ENCODE assay signal across 32 cellular contexts in the genomic region with DNA sequence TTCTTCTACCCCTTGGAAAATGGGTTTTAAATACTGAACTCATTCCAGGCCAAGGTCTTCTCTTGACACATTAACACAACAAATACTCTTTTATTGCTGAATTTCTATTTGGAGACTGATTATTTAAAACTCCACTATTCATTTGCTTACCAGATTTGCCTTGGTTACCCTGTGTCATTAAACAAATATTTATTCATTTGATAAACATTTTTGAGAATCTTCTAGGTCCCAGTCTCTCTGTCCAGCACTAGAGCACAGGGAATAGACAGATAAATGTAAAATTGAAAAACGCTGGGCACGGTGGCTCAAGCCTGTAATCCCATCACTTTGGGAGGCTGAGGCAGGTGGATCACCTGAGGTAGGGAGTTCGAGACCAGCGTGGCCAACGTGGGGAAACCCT. TPM values are rescaled to one million over a fixed set of nuclear protein-coding genes. Genes with fewer than 3 reads are reported as not detected.
"Had no signal": no experiment of that assay in that cellular context is flagged by ENCODE, and none has a peak within 500 bp of the region (broad histone marks: within the 10 kb centered on the region; RNA-seq: fewer than 3 reads in every experiment).

No MANE protein-coding gene starts in this region.

- H3K4me1 Mint-ChIP-seq: activated CD4-positive, alpha-beta memory T cell treated with anti-CD3 and anti-CD28 coated beads, Interleukin-2, amount 10 ng/mL, durations not matched to agents 7 days and 5 days; activated CD4-positive, alpha-beta T cell treated with anti-CD3 and anti-CD28 coated beads, Interleukin-2, amount 10 ng/mL, durations not matched to agents 7 days and 5 days; central memory CD8-positive, alpha-beta T cell had no signal

- H3K9me3 ChIP-seq: esophagus squamous epithelium, gastroesophageal sphincter, heart right ventricle had no signal

- H3K27me3 ChIP-seq: brain microvascular endothelial cell, esophagus squamous epithelium, gastroesophageal sphincter, heart right ventricle had no signal

- DNase-seq: activated CD4-positive, alpha-beta memory T cell treated with anti-CD3 and anti-CD28 coated beads, Interleukin-2, amount 10 ng/mL, durations not matched to agents 7 days and 5 days; activated CD4-positive, alpha-beta T cell treated with anti-CD3 and anti-CD28 coated beads for 1 hour; activated CD4-positive, alpha-beta T cell treated with anti-CD3 and anti-CD28 coated beads for 4 hours; activated CD4-positive, alpha-beta T cell treated with anti-CD3 and anti-CD28 coated beads, Interleukin-2, amount 10 ng/mL, durations not matched to agents 7 days and 5 days; activated CD4-positive, alpha-beta T cell treated with anti-CD3 and anti-CD28 coated beads, Interleukin-2, amount 50 U/mL, for 4 hours; activated CD8-positive, alpha-beta memory T cell treated with anti-CD3 and anti-CD28 coated beads, Interleukin-2, amount 50 U/mL, for 48 hours; activated effector memory CD4-positive, alpha-beta T cell treated with Interleukin-2 at 50 U/mL for 16 hours; activated gamma-delta T cell treated with Interleukin-2 at 50 U/mL for 16 hours; activated naive CD4-positive, alpha-beta T cell treated with anti-CD3 and anti-CD28 coated beads, Interleukin-2, amount 50 U/mL, for 16 hours; activated naive CD4-positive, alpha-beta T cell treated with Interleukin-2 at 50 U/mL for 16 hours; activated T-cell treated with anti-CD3 and anti-CD28 coated beads for 4 hours; activated T-cell treated with anti-CD3 and anti-CD28 coated beads, Interleukin-2, amount 50 U/mL, for 24 hours; activated T-cell treated with anti-CD3 and anti-CD28 coated beads, Interleukin-2, amount 50 U/mL, for 72 hours; amniotic stem cell; anterior cingulate cortex; brain microvascular endothelial cell; dermis blood vessel endothelial cell; effector CD4-positive, alpha-beta T cell; effector memory CD8-positive, alpha-beta T cell; esophagus squamous epithelium; foreskin melanocyte; heart right ventricle; T-helper 1 cell; T-helper 2 cell had no signal

- H3K4me3 Mint-ChIP-seq: activated CD4-positive, alpha-beta memory T cell treated with anti-CD3 and anti-CD28 coated beads, Interleukin-2, amount 10 ng/mL, durations not matched to agents 7 days and 5 days; activated CD4-positive, alpha-beta T cell treated with anti-CD3 and anti-CD28 coated beads, Interleukin-2, amount 10 ng/mL, durations not matched to agents 7 days and 5 days; activated naive CD8-positive, alpha-beta T cell; activated T-cell treated with anti-CD3 and anti-CD28 coated beads, Interleukin-2, amount 50 U/mL, for 24 hours; activated T-cell treated with anti-CD3 and anti-CD28 coated beads, Interleukin-2, amount 50 U/mL, for 72 hours; central memory CD8-positive, alpha-beta T cell; effector memory CD8-positive, alpha-beta T cell; WTC11 had no signal

- H3K27ac ChIP-seq: brain microvascular endothelial cell, epithelial cell of prostate, gastroesophageal sphincter had no signal

- H3K4me3 ChIP-seq: coronary artery, esophagus squamous epithelium, gastroesophageal sphincter, heart right ventricle had no signal

- H3K4me1 ChIP-seq: esophagus squamous epithelium, heart right ventricle had no signal

- H3K27ac Mint-ChIP-seq: activated CD4-positive, alpha-beta memory T cell treated with anti-CD3 and anti-CD28 coated beads, Interleukin-2, amount 10 ng/mL, durations not matched to agents 7 days and 5 days; activated CD4-positive, alpha-beta T cell treated with anti-CD3 and anti-CD28 coated beads, Interleukin-2, amount 10 ng/mL, durations not matched to agents 7 days and 5 days; activated naive CD8-positive, alpha-beta T cell; activated T-cell treated with anti-CD3 and anti-CD28 coated beads, Interleukin-2, amount 50 U/mL, for 24 hours; activated T-cell treated with anti-CD3 and anti-CD28 coated beads, Interleukin-2, amount 50 U/mL, for 72 hours; effector memory CD8-positive, alpha-beta T cell; WTC11 had no signal

- H3K9me3 Mint-ChIP-seq: activated CD4-positive, alpha-beta memory T cell treated with anti-CD3 and anti-CD28 coated beads, Interleukin-2, amount 10 ng/mL, durations not matched to agents 7 days and 5 days; activated CD4-positive, alpha-beta T cell treated with anti-CD3 and anti-CD28 coated beads, Interleukin-2, amount 10 ng/mL, durations not matched to agents 7 days and 5 days; activated T-cell treated with anti-CD3 and anti-CD28 coated beads, Interleukin-2, amount 50 U/mL, for 24 hours; activated T-cell treated with anti-CD3 and anti-CD28 coated beads, Interleukin-2, amount 50 U/mL, for 72 hours; central memory CD8-positive, alpha-beta T cell; effector memory CD8-positive, alpha-beta T cell; WTC11 had no signal

- H3K27me3 Mint-ChIP-seq: activated CD4-positive, alpha-beta T cell treated with anti-CD3 and anti-CD28 coated beads, Interleukin-2, amount 10 ng/mL, durations not matched to agents 7 days and 5 days; activated naive CD8-positive, alpha-beta T cell; activated T-cell treated with anti-CD3 and anti-CD28 coated beads, Interleukin-2, amount 50 U/mL, for 24 hours; central memory CD8-positive, alpha-beta T cell; effector memory CD8-positive, alpha-beta T cell had no signal

- H3K36me3 ChIP-seq: brain microvascular endothelial cell, esophagus squamous epithelium, gastroesophageal sphincter, heart right ventricle had no signal

- ATAC-seq: activated T-cell treated with anti-CD3 and anti-CD28 coated beads, Interleukin-2, amount 50 U/mL, for 72 hours; effector memory CD8-positive, alpha-beta T cell; gastroesophageal sphincter; WTC11 had no signal

- H3K36me3 Mint-ChIP-seq: activated naive CD8-positive, alpha-beta T cell; WTC11 had no signal

RNA-seq across cellular contexts. Expression of gene MRO, which starts 9.8 kb away (rescaled TPM):
- total RNA-seq: activated CD4-positive, alpha-beta memory T cell treated with anti-CD3 and anti-CD28 coated beads, Interleukin-2, amount 10 ng/mL, durations not matched to agents 7 days and 5 days; activated CD4-positive, alpha-beta T cell treated with anti-CD3 and anti-CD28 coated beads, Interleukin-2, amount 10 ng/mL, durations not matched to agents 7 days and 5 days; activated T-cell treated with anti-CD3 and anti-CD28 coated beads, Interleukin-2, amount 50 U/mL, for 72 hours; bronchial epithelial cell; glomerular endothelial cell had no signal
